ENCODE assay signal across 2 cellular contexts in the genomic region with DNA sequence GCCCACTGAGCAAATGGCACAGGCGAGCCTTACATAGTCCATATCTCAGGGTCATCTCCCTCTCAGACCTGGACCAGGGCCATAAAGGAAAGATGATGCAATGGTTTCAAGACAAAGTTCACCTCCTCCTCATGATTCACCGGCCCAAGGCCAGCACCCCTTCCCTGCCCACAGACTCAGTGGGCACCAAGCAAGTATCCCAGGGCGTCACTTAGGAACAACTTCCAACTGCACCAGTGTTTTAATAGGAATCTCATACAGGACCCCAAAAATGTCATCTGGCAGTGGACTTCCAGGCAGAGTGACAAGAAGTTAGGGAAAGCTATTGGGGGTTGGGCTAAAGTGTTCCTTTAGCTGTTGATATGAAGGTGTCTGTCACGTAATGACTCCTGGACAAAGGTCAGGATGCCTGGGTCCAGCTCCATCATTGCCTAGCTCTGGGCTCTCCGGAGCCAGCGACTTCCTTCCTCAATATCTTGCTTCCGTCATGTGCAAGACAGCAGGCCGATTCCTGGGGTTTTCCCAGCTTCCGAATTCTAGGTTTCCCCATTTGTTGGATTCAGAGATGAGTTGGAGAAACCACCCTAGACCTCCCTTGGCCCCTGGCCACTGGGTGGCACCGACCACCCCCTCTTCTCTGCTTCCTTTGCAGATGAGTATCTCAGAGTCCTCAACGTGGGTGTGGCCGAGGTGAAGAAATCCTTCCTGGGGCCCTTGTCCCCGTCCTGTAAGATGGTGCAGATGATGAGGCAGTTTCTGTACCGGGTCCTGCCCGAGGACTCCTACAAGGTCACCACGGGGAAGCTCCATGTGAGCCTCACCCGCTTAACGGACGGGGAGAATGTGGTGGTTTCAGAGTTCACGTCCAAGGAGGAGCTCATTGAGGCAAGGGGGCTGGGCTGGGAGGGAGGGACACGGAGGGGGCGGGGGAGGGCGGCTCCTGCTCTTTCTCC.
A peak's percentile ranks its signal among the peaks of the same experiment; 100 is the strongest.
TF ChIP-seq lines count a peak whose summit lies in the region.

No MANE protein-coding gene starts in this region.

TF ChIP-seq in HCT116, 20 proteins besides CTCF, POLR2A, EP300 and RAD21:
- peak; percentile 83 for TF ChIP-seq CEBPB (IDR thresholded peaks at IDR 0.05; ENCODE audit: low read depth)
- TF ChIP-seq EZH2phosphoT487 (IDR thresholded peaks at IDR 0.05; ENCODE audit: borderline replicate concordance), result no peak
- no peak for TF ChIP-seq POLR2AphosphoS5 (IDR thresholded peaks at IDR 0.05; ENCODE audit: low read depth, low read length)
- TF ChIP-seq, protein P1, sequence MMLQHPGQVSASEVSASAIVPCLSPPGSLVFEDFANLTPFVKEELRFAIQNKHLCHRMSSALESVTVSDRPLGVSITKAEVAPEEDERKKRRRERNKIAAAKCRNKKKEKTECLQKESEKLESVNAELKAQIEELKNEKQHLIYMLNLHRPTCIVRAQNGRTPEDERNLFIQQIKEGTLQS (IDR thresholded peaks at IDR 0.05), result peak; percentile 56; the same call in 1 of the 2 replicates
- TF ChIP-seq TCF7L2 (IDR thresholded peaks at IDR 0.05; ENCODE audit: borderline replicate concordance, extremely low read depth, insufficient read depth, insufficient read length), result peak; percentile 10

TF ChIP-seq in endothelial cell of umbilical vein, 7 proteins besides CTCF, POLR2A, EP300 and RAD21:
- TF ChIP-seq POLR2AphosphoS5 (IDR thresholded peaks at IDR 0.05; ENCODE audit: insufficient read depth, low read depth, low read length), result no peak
- TF ChIP-seq, protein P2, sequence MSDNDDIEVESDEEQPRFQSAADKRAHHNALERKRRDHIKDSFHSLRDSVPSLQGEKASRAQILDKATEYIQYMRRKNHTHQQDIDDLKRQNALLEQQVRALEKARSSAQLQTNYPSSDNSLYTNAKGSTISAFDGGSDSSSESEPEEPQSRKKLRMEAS (IDR thresholded peaks at IDR 0.05; ENCODE audit: insufficient read depth, insufficient read length), result no peak
- peak; percentile 88 for TF ChIP-seq GATA2 (IDR thresholded peaks at IDR 0.05; ENCODE audit: insufficient read depth, insufficient read length, low read depth, low read length)
- TF ChIP-seq EZH2 (IDR thresholded peaks at IDR 0.05; ENCODE audit: borderline replicate concordance, low read depth, low read length, severe bottlenecking), result no peak
- no peak for TF ChIP-seq JUN (IDR thresholded peaks at IDR 0.05; ENCODE audit: borderline replicate concordance, insufficient read depth, insufficient read length, low read depth)
- peak; percentile 32 for TF ChIP-seq FOS (IDR thresholded peaks at IDR 0.05; ENCODE audit: borderline replicate concordance, insufficient read depth, low read length)
- TF ChIP-seq MYC (IDR thresholded peaks at IDR 0.05; ENCODE audit: low read depth, low read length), result no peak
